ENCODE assay signal across 1 cellular context in the genomic region with DNA sequence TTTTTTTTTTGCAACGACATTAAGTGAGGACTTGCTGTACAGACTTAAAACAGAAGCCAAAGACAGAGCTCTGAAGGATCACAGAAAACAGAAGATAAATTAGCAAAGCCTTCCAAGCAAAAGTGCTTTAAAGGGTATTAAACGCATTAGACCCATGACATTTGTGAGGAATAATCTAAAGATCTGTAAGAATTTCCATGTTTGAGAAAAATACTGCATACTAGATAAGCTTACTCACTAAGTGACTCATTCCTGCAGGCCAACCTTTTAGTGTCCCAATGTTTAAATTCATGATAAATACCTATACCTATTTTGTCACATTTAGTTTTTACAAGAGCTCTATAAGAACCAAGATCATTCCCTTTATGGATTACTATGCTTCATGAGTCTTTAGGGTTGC.
TF ChIP-seq lines count a peak whose summit lies in the region.

No MANE protein-coding gene starts in this region.

TF ChIP-seq in IMR-90, 13 proteins besides CTCF, POLR2A, EP300 and RAD21:
- TF ChIP-seq BHLHE40 (IDR thresholded peaks at IDR 0.05; ENCODE audit: low read depth, low read length) (no peak), MAZ (IDR thresholded peaks at IDR 0.05; ENCODE audit: borderline replicate concordance, low read depth, low read length) (no peak), RCOR1 (IDR thresholded peaks at IDR 0.05; ENCODE audit: insufficient replicate concordance, low read length) (no peak), MXI1 (IDR thresholded peaks at IDR 0.05; ENCODE audit: borderline replicate concordance, low read depth, low read length) (no peak), CHD1 (IDR thresholded peaks at IDR 0.05; ENCODE audit: low read depth, low read length) (no peak), FOS (IDR thresholded peaks at IDR 0.05; ENCODE audit: low read depth, low read length) (no peak), ELK1 (IDR thresholded peaks at IDR 0.05; ENCODE audit: borderline replicate concordance, low read depth, low read length) (no peak), USF2 (IDR thresholded peaks at IDR 0.05; ENCODE audit: low read depth, low read length) (no peak), RFX5 (IDR thresholded peaks at IDR 0.05; ENCODE audit: low read depth, low read length) (no peak), SMC3 (IDR thresholded peaks at IDR 0.05; ENCODE audit: low read depth, low read length) (no peak), NFE2L2 (IDR thresholded peaks at IDR 0.05; ENCODE audit: low read depth, low read length) (no peak), CEBPB (IDR thresholded peaks at IDR 0.05; ENCODE audit: low read depth, low read length) (no peak)
